ENCODE assay signal across 8 cellular contexts in genomic region chr10:127945335-127945734, GRCh38. TPM values are rescaled to one million over a fixed set of nuclear protein-coding genes. Genes with fewer than 3 reads are reported as not detected.
A peak's percentile ranks its signal among the peaks of the same experiment; 100 is the strongest.
DNase-seq lines count a peak whose midpoint lies in the region; ATAC-seq and TF ChIP-seq lines count a peak whose summit lies in the region.

No MANE protein-coding gene starts in this region.

- no peak overlapping the region for H3K27ac Mint-ChIP-seq in osteocyte (ENCODE audit: unreplicated experiment)

- H3K9me3 ChIP-seq in hepatocyte (ENCODE audit: low read depth), result no peaks in the 10 kb centered on the region

- H3K27me3 ChIP-seq in hepatocyte, result no peaks in the 10 kb centered on the region

- no peak overlapping the region for H2AFZ ChIP-seq in hepatocyte

- peaks cover 1% of the 10 kb centered on the region for H3K36me3 Mint-ChIP-seq in osteocyte (ENCODE audit: unreplicated experiment)

- H3K9me3 Mint-ChIP-seq in osteocyte (ENCODE audit: unreplicated experiment), result no peaks in the 10 kb centered on the region

- no peaks in the 10 kb centered on the region for H4K20me1 ChIP-seq in hepatocyte (ENCODE audit: insufficient read depth, poor library complexity, severe bottlenecking)

- ATAC-seq in HG03175 (IDR thresholded peaks at IDR 0.05; ENCODE audit: unreplicated experiment) (peak; percentile 64), HG03354 (IDR thresholded peaks at IDR 0.05; ENCODE audit: poor library complexity, severe bottlenecking, unreplicated experiment) (no peak), HG03095 (IDR thresholded peaks at IDR 0.05; ENCODE audit: unreplicated experiment) (no peak), GM18861 (IDR thresholded peaks at IDR 0.05; ENCODE audit: unreplicated experiment) (no peak)

- WGBS in hepatocyte (ENCODE audit: low lambda C conversion rate, missing lambda C conversion rate), result 85% methylated on average over 2 of the region's 2 CpGs

- H3K4me1 ChIP-seq in hepatocyte (ENCODE audit: insufficient read depth), result peaks cover 4% of the 10 kb centered on the region

- peaks cover 4% of the 10 kb centered on the region for H3K27me3 Mint-ChIP-seq in osteocyte (ENCODE audit: unreplicated experiment)

- no peak overlapping the region for H3K4me3 ChIP-seq in hepatocyte

- no peaks in the 10 kb centered on the region for H3K79me2 ChIP-seq in hepatocyte

- TF ChIP-seq CTCF in hepatocyte (IDR thresholded peaks at IDR 0.05; ENCODE audit: poor library complexity) (no peak), osteocyte (IDR thresholded peaks at IDR 0.05) (no peak)

- DNase-seq in CD1c-positive myeloid dendritic cell (ENCODE audit: extremely low spot score) (peak; percentile 70), T1000 (lab: John Stamatoyannopoulos, UW) (peak; percentile 3), hepatocyte (ENCODE audit: low spot score) (peak; percentile 80), osteocyte (ENCODE audit: extremely low spot score, unreplicated experiment) (no peak)

- H3K36me3 ChIP-seq in hepatocyte (replicated peaks; ENCODE audit: insufficient read depth, low read depth), result no peaks in the 10 kb centered on the region

- H3K27ac ChIP-seq in hepatocyte, result peak overlapping the region; percentile 69

- no peaks in the 10 kb centered on the region for H3K9me2 ChIP-seq in hepatocyte (replicated peaks; ENCODE audit: insufficient read depth)

- H3K4me3 Mint-ChIP-seq in osteocyte (ENCODE audit: unreplicated experiment), result no peak overlapping the region

- H3K4me1 Mint-ChIP-seq in osteocyte (ENCODE audit: unreplicated experiment), result peaks cover 8% of the 10 kb centered on the region

- H3K4me2 ChIP-seq in hepatocyte, result no peak overlapping the region

RNA-seq across cellular contexts. Expression of gene PTPRE, which starts 38.4 kb away (rescaled TPM):
- 4.1 and 10.1 TPM in 2 replicates for total RNA-seq in hepatocyte
- polyA plus RNA-seq in hepatocyte, result 3.2 and 5.0 TPM in 2 replicates
- 1.2 and 1.3 TPM in 2 replicates for total RNA-seq in osteocyte

RNA-seq across cellular contexts. Expression of gene CLRN3, which starts 52.6 kb away (rescaled TPM):
- total RNA-seq in hepatocyte (49.0 and 52.8 TPM in 2 replicates), osteocyte (not detected in 2 replicates)
- polyA plus RNA-seq in hepatocyte, result 13.5 and 21.5 TPM in 2 replicates

Comparison
In these comparisons a context has a peak if more than half of its experiments do, and no peak if none do; other contexts are left out.
1. RNA of gene CLRN3, which starts 52.6 kb away (total RNA-seq): 49.0 to 52.8 TPM in hepatocyte; not detected in osteocyte; every median in the first group is over 10 times any median in the second.